In the genomic region with DNA sequence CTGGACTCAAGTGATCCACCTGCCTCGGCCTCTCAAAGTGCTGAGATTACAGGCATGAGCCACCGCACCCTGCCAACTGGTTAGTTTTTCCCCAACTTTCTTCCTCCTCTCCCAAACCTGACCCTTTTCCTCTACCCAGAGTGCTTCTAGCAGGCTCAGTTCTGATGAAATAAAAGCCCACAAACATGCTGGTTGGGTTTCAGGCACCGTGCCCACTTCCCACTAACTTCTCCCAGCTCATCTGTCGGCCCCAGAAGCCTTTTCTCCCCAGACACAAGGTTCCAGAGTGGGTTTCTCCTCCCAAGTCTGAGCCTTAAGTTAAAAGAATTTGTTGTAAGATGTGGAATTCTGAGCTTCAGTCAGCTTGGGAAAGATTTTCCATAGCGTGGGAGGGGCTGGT, we compare ENCODE assay signal across 12 cellular contexts. TPM values are rescaled to one million over a fixed set of nuclear protein-coding genes. Genes with fewer than 3 reads are reported as not detected.
DNase-seq lines count a peak whose midpoint lies in the region; ATAC-seq and TF ChIP-seq lines count a peak whose summit lies in the region.
"Had no signal": no experiment of that assay in that cellular context is flagged by ENCODE, and none has a peak within 500 bp of the region (broad histone marks: within the 10 kb centered on the region; RNA-seq: fewer than 3 reads in every experiment).

No MANE protein-coding gene starts in this region.

- peaks cover 10 to 21% (median 19%) of the 10 kb centered on the region in 11 experiments for H3K9me3 ChIP-seq in BLaER1 treated with 17β-estradiol and CSF1 and Interleukin-3, amounts not matched to agents 10 nM and 100 nM (replicated peaks in 1 of 11)
- H3K9me3 ChIP-seq in adipocyte (ENCODE audit: control insufficient read depth, low read length) (peaks cover 5% of the 10 kb centered on the region), gastroesophageal sphincter (peaks cover 0 to 9% (median 0%) of the 10 kb centered on the region in 3 donors), subcutaneous abdominal adipose tissue (ENCODE audit: control insufficient read depth in 5 of 5, low read length in 5 of 5) (peaks cover 0 to 5% (median 0%) of the 10 kb centered on the region in 5 donors)
- H3K9me3 ChIP-seq: neutrophil had no signal

- WGBS in gastroesophageal sphincter (ENCODE audit: low coverage in 1 of 2), 2 donors: 65 to 93% methylated on average over 3 to 5 of the region's 5 CpGs

- no peak for TF ChIP-seq EP300 in gastroesophageal sphincter (IDR thresholded peaks at IDR 0.05)

- H3K4me1 ChIP-seq in BLaER1 treated with 17β-estradiol and CSF1 and Interleukin-3, amounts not matched to agents 10 nM and 100 nM: peaks cover 54 to 77% (median 73%) of the 10 kb centered on the region in 10 experiments
- H3K4me1 ChIP-seq in adipocyte (ENCODE audit: control insufficient read depth, insufficient read depth, low read length) (peaks cover 31% of the 10 kb centered on the region), gastroesophageal sphincter (peaks cover 0 to 71% (median 42%) of the 10 kb centered on the region in 3 donors), subcutaneous abdominal adipose tissue (ENCODE audit: control insufficient read depth in 5 of 5, insufficient read depth in 5 of 5, low read length in 5 of 5) (peaks cover 8 to 85% (median 59%) of the 10 kb centered on the region in 5 donors)

- no peak for TF ChIP-seq CTCF in gastroesophageal sphincter (IDR thresholded peaks at IDR 0.05)

- H3K4me2 ChIP-seq in BLaER1 treated with 17β-estradiol and CSF1 and Interleukin-3, amounts not matched to agents 10 nM and 100 nM: peak overlapping the region; percentile 41 to 94 (median 90); a peak in 20 of 22 replicates

- no peaks in the 10 kb centered on the region for H4K20me1 ChIP-seq in BLaER1 treated with 17β-estradiol and CSF1 and Interleukin-3, amounts not matched to agents 10 nM and 100 nM

- H3K27me3 ChIP-seq in BLaER1 treated with 17β-estradiol and CSF1 and Interleukin-3, amounts not matched to agents 10 nM and 100 nM: no peaks in the 10 kb centered on the region
- peaks cover 4% of the 10 kb centered on the region for H3K27me3 ChIP-seq in adipocyte (replicated peaks; ENCODE audit: control insufficient read depth, insufficient read depth, low read length)
- H3K27me3 ChIP-seq in gastroesophageal sphincter: peaks cover 19% of the 10 kb centered on the region
- peaks cover 0 to 2% (median 0%) of the 10 kb centered on the region in 5 donors for H3K27me3 ChIP-seq in subcutaneous abdominal adipose tissue (ENCODE audit: control insufficient read depth in 5 of 5, insufficient read depth in 4 of 5, low read length in 5 of 5)
- H3K27me3 ChIP-seq: neutrophil had no signal

- no peak for ATAC-seq in gastroesophageal sphincter
- ATAC-seq in GM21381 (IDR thresholded peaks at IDR 0.05; ENCODE audit: unreplicated experiment): no peak
- no peak for ATAC-seq in GM21423 (IDR thresholded peaks at IDR 0.05; ENCODE audit: unreplicated experiment)

- H3K36me3 ChIP-seq in BLaER1 treated with 17β-estradiol and CSF1 and Interleukin-3, amounts not matched to agents 10 nM and 100 nM: no peaks in the 10 kb centered on the region
- no peaks in the 10 kb centered on the region for H3K36me3 ChIP-seq in adipocyte (ENCODE audit: control insufficient read depth, insufficient read depth, low read length, severe bottlenecking)
- H3K36me3 ChIP-seq in gastroesophageal sphincter: no peaks in the 10 kb centered on the region
- no peaks in the 10 kb centered on the region for H3K36me3 ChIP-seq in subcutaneous abdominal adipose tissue (ENCODE audit: control insufficient read depth in 5 of 5, insufficient read depth in 5 of 5, low read length in 5 of 5)
- H3K36me3 ChIP-seq: neutrophil had no signal

- H3K27ac ChIP-seq in BLaER1 treated with 17β-estradiol and CSF1 and Interleukin-3, amounts not matched to agents 10 nM and 100 nM: peak overlapping the region in 7 of 11 experiments; percentile 2 to 70 (median 41); a peak in 9 of 22 replicates
- H3K27ac ChIP-seq in gastroesophageal sphincter (peak overlapping the region in 3 of 4 donors; percentile 55 to 70 (median 55)), subcutaneous abdominal adipose tissue (ENCODE audit: low read depth, low read length) (peak overlapping the region; percentile 84)
- H3K27ac ChIP-seq: neutrophil had no signal

- peak overlapping the region in 1 of 11 experiments; percentile 27; a peak in 2 of 22 replicates for H3K9ac ChIP-seq in BLaER1 treated with 17β-estradiol and CSF1 and Interleukin-3, amounts not matched to agents 10 nM and 100 nM
- peak overlapping the region; percentile 28 for H3K9ac ChIP-seq in adipocyte (ENCODE audit: low read length)
- peak overlapping the region in 1 of 5 donors; percentile 46 for H3K9ac ChIP-seq in subcutaneous abdominal adipose tissue (ENCODE audit: low read length in 5 of 5)

- no peak overlapping the region for H3K4me3 ChIP-seq in BLaER1 treated with 17β-estradiol and CSF1 and Interleukin-3, amounts not matched to agents 10 nM and 100 nM
- no peak overlapping the region for H3K4me3 ChIP-seq in adipocyte (ENCODE audit: low read length)
- no peak overlapping the region for H3K4me3 ChIP-seq in gastroesophageal sphincter
- H3K4me3 ChIP-seq in subcutaneous abdominal adipose tissue (ENCODE audit: low read depth in 1 of 5, low read length in 5 of 5): no peak overlapping the region

- peak; percentile 63 for DNase-seq in adipocyte (ENCODE audit: low read depth)
- DNase-seq in NCI-H1694 (lab: John Stamatoyannopoulos, UW): no peak
- DNase-seq in NCI-H1105 (lab: John Stamatoyannopoulos, UW): no peak
- DNase-seq: activated T-cell treated with anti-CD3 and anti-CD28 coated beads, Interleukin-2, amount 50 U/mL, for 4 hours; CD4-positive, alpha-beta memory T cell; H7 had no signal

- TF ChIP-seq POLR2A in gastroesophageal sphincter (IDR thresholded peaks at IDR 0.05): no peak

RNA-seq across cellular contexts. Expression of gene SCN4A, which starts 11.5 kb away (rescaled TPM):
- under 1 TPM; 0.15 to 0.47 (median 0.35) TPM for total RNA-seq in gastroesophageal sphincter

RNA-seq across cellular contexts. Expression of gene PRR29, which starts 13.9 kb away (rescaled TPM):
- total RNA-seq in gastroesophageal sphincter: 1 to 10 TPM in 1 of 4 donors, under 1 TPM in 2, not detected in 1; 0.23 to 1.1 (median 0.57) TPM

RNA-seq across cellular contexts. Expression of gene ICAM2, which starts 36.2 kb away (rescaled TPM):
- 10 to 100 TPM in 3 of 4 donors, 1 to 10 TPM in 1; 7.2 to 71.1 (median 36.7) TPM for total RNA-seq in gastroesophageal sphincter

RNA-seq across cellular contexts. Expression of gene CD79B, which starts 52.1 kb away (rescaled TPM):
- total RNA-seq in gastroesophageal sphincter: 1 to 10 TPM in 3 of 4 donors, not detected in 1; 2.0 to 5.9 (median 3.3) TPM
